Comparison of ENCODE assay signal across 26 cellular contexts in the genomic region with DNA sequence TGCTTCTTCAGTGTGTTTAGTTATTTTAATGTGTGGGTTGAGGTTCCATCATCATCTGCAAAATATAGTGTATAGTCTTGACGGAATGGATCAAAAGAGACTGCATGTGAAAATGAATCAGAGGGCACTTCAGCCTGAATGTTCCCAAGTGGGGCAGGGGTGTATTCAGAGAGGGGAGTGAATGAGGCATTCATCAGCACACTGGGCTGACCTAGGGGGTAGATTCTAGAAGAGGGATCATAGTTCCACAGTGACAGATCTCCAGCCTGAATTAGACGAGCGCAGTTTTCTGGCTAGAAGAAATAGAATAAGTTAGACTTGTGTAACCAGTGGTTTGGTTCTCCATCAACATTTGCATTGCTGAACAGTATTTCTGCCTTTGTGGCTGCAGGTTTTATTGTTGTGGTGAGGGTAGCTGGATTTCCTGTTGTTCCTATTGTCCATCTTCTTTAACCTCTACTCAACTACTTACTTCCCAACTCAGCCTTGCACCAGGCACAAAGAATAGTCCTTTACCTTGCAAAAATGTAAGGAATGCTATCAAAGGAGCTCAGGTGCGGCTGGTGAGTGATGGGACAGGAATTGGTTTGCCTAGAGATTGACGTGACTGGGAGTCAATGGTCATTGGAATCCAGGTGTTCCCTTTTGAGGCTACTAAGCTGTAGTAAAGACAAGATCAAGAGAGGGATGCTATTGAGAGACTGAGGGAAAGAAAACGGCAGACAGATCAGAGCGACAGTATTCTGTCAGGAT. TPM values are rescaled to one million over a fixed set of nuclear protein-coding genes. Genes with fewer than 3 reads are reported as not detected.
DNase-seq lines count a peak whose midpoint lies in the region; ATAC-seq and TF ChIP-seq lines count a peak whose summit lies in the region.
"Had no signal": no experiment of that assay in that cellular context is flagged by ENCODE, and none has a peak within 500 bp of the region (broad histone marks: within the 10 kb centered on the region; RNA-seq: fewer than 3 reads in every experiment).

No MANE protein-coding gene starts in this region.

- no peaks in the 10 kb centered on the region; the same call in 2 of the 3 replicates for H3K36me3 Mint-ChIP-seq in GM23338 (ENCODE audit: low read depth)
- H3K36me3 Mint-ChIP-seq in activated T-helper 1 cell treated with anti-CD3 and anti-CD28 coated beads, Interleukin-12 subunit alpha, Interleukin-12 subunit beta, Interleukin-2, Interleukin-4 antibody, amounts not matched to agents 30 ng/mL and 10 ng/mL and 1 ng/mL, durations not matched to agents 14 hours and 24 hours and 36 hours (ENCODE audit: low read depth): no peaks in the 10 kb centered on the region

- H3K9me3 ChIP-seq in lower lobe of right lung (peaks cover 10% of the 10 kb centered on the region), heart right ventricle (peaks cover 0 to 23% (median 8%) of the 10 kb centered on the region in 11 donors)
- H3K9me3 ChIP-seq: ovary had no signal

- H3K4me3 ChIP-seq in GM23338: no peak overlapping the region
- H3K4me3 ChIP-seq in NB4 (ENCODE audit: low read depth, low read length): no peak overlapping the region
- no peak overlapping the region for H3K4me3 ChIP-seq in lower lobe of right lung
- H3K4me3 ChIP-seq in heart right ventricle: no peak overlapping the region
- H3K4me3 ChIP-seq: ascending aorta, hepatocyte, ovary, right atrium auricular region, tibial nerve had no signal

- peak; percentile 98 for ATAC-seq in GM23338
- peak; percentile 41 to 56 for ATAC-seq in lower lobe of right lung
- no peak for ATAC-seq in heart right ventricle
- ATAC-seq: left cardiac atrium had no signal

- H3K4me1 ChIP-seq in GM23338 (ENCODE audit: insufficient read depth) (peaks cover 35% of the 10 kb centered on the region), lower lobe of right lung (peaks cover 8% of the 10 kb centered on the region), heart right ventricle (peaks cover 0 to 21% (median 13%) of the 10 kb centered on the region in 9 donors)
- H3K4me1 ChIP-seq: ascending aorta had no signal

- peaks cover 40% of the 10 kb centered on the region for H3K4me1 Mint-ChIP-seq in GM23338
- peaks cover 6% of the 10 kb centered on the region for H3K4me1 Mint-ChIP-seq in activated T-helper 1 cell treated with anti-CD3 and anti-CD28 coated beads, Interleukin-12 subunit alpha, Interleukin-12 subunit beta, Interleukin-2, Interleukin-4 antibody, amounts not matched to agents 30 ng/mL and 10 ng/mL and 1 ng/mL, durations not matched to agents 14 hours and 24 hours and 36 hours (ENCODE audit: low read depth)

- peak overlapping the region; percentile 45 for H3K4me2 ChIP-seq in GM23338
- H3K4me2 ChIP-seq: hepatocyte had no signal

- H3F3A ChIP-seq in GM23338 (replicated peaks; ENCODE audit: low read depth): no peaks in the 10 kb centered on the region

- POLR2A ChIA-PET in GM10248 (lab: Yijun Ruan, JAX): no interaction called here

- H3K36me3 ChIP-seq in GM23338 (ENCODE audit: insufficient read depth) (no peaks in the 10 kb centered on the region), lower lobe of right lung (peaks cover 5% of the 10 kb centered on the region), heart right ventricle (peaks cover 0 to 4% (median 0%) of the 10 kb centered on the region in 9 donors)
- H3K36me3 ChIP-seq: ascending aorta, ovary, right atrium auricular region, tibial nerve had no signal

- H3K9me3 Mint-ChIP-seq in GM23338: peaks cover 4% of the 10 kb centered on the region; the same call in 1 of the 3 replicates
- no peaks in the 10 kb centered on the region for H3K9me3 Mint-ChIP-seq in activated T-helper 1 cell treated with anti-CD3 and anti-CD28 coated beads, Interleukin-12 subunit alpha, Interleukin-12 subunit beta, Interleukin-2, Interleukin-4 antibody, amounts not matched to agents 30 ng/mL and 10 ng/mL and 1 ng/mL, durations not matched to agents 14 hours and 24 hours and 36 hours
- H3K9me3 Mint-ChIP-seq: activated T-cell treated with anti-CD3 and anti-CD28 coated beads, Interleukin-2, amount 50 U/mL, for 4 hours; stimulated activated naive CD8-positive, alpha-beta T cell treated with anti-CD3 and anti-CD28 coated beads, Interleukin-15, Interleukin-2, amounts not matched to agents 100 ng/mL and 50 ng/mL, for 24 hours had no signal

- H3K4me3 Mint-ChIP-seq in GM23338: peak overlapping the region; percentile 25; the same call in 1 of the 3 replicates
- H3K4me3 Mint-ChIP-seq in activated T-helper 1 cell treated with anti-CD3 and anti-CD28 coated beads, Interleukin-12 subunit alpha, Interleukin-12 subunit beta, Interleukin-2, Interleukin-4 antibody, amounts not matched to agents 30 ng/mL and 10 ng/mL and 1 ng/mL, durations not matched to agents 14 hours and 24 hours and 36 hours: no peak overlapping the region
- H3K4me3 Mint-ChIP-seq: activated naive CD4-positive, alpha-beta T cell treated with anti-CD3 and anti-CD28 coated beads, Interleukin-2, amount 10 ng/mL, durations not matched to agents 7 days and 5 days; activated T-cell treated with anti-CD3 and anti-CD28 coated beads, Interleukin-2, amount 50 U/mL, for 4 hours; HFFc6; naive B cell; stimulated activated naive CD8-positive, alpha-beta T cell treated with anti-CD3 and anti-CD28 coated beads, Interleukin-15, Interleukin-2, amounts not matched to agents 100 ng/mL and 50 ng/mL, for 24 hours had no signal

- intact Hi-C loops in lower lobe of right lung (cut with DNase I) (no loop called here), heart right ventricle (cut with DNase I) (loop anchor here in 1 of 10 donors (5.0 kb wide), 1 partner anchor 424 kb away; no protein-coding TSS in a partner anchor)
- intact Hi-C loops in activated T-helper 1 cell treated with anti-CD3 and anti-CD28 coated beads, Interleukin-12 subunit alpha, Interleukin-12 subunit beta, Interleukin-2, Interleukin-4 antibody, amounts not matched to agents 30 ng/mL and 10 ng/mL and 1 ng/mL, durations not matched to agents 14 hours and 24 hours and 36 hours (cut with micrococcal nuclease): no loop called here

- H3K27me3 ChIP-seq in GM23338 (ENCODE audit: insufficient read depth): no peaks in the 10 kb centered on the region
- no peaks in the 10 kb centered on the region for H3K27me3 ChIP-seq in lower lobe of right lung (ENCODE audit: low read depth)
- H3K27me3 ChIP-seq in heart right ventricle: no peaks in the 10 kb centered on the region
- H3K27me3 ChIP-seq: ascending aorta, hepatocyte, ovary, right atrium auricular region, tibial nerve had no signal

- no peak overlapping the region for H2AFZ ChIP-seq in GM23338
- H2AFZ ChIP-seq: hepatocyte had no signal

- no peak for TF ChIP-seq POLR2A in NB4 (IDR thresholded peaks at IDR 0.05; ENCODE audit: extremely low read depth, insufficient read length)

- 96 to 97% methylated on average over 7 of the region's 7 CpGs for WGBS in heart right ventricle, 2 donors

- DNase-seq in GM23338 (ENCODE audit: low spot score): peak; percentile 89
- DNase-seq in NB4 (ENCODE audit: low read depth): peak; percentile 1
- no peak for DNase-seq in epithelial cell of prostate (ENCODE audit: low read depth, low spot score)
- DNase-seq in lower lobe of right lung: no peak
- no peak for DNase-seq in GM10248 (ENCODE audit: extremely low spot score)
- no peak for DNase-seq in HT-29 (ENCODE audit: low spot score)
- no peak for DNase-seq in activated T-helper 1 cell treated with anti-CD3 and anti-CD28 coated beads, Interleukin-12 subunit alpha, Interleukin-12 subunit beta, Interleukin-2, Interleukin-4 antibody, amounts not matched to agents 30 ng/mL and 10 ng/mL and 1 ng/mL, durations not matched to agents 14 hours and 24 hours and 36 hours (ENCODE audit: low spot score)
- no peak for DNase-seq in heart right ventricle
- DNase-seq: activated CD4-positive, CD25-positive, alpha-beta regulatory T cell treated with anti-CD3 and anti-CD28 coated beads, Interleukin-2, amount 50 U/mL, for 72 hours; activated naive CD4-positive, alpha-beta T cell treated with anti-CD3 and anti-CD28 coated beads, Interleukin-2, amount 10 ng/mL, durations not matched to agents 7 days and 5 days; activated T-cell treated with anti-CD3 and anti-CD28 coated beads, Interleukin-2, amount 50 U/mL, for 4 hours; central memory CD4-positive, alpha-beta T cell; dermis blood vessel endothelial cell; DMS79; HFFc6; left cardiac atrium; naive B cell; NCI-H1436; NCI-H524; ovary; stimulated activated CD4-positive, alpha-beta T cell treated with anti-CD3 and anti-CD28 coated beads, Interleukin-4, amount 100 ng/mL, for 4 hours had no signal

- peaks cover 4% of the 10 kb centered on the region for H3K27me3 Mint-ChIP-seq in GM23338 (ENCODE audit: insufficient read depth, low read depth, poor library complexity)
- no peaks in the 10 kb centered on the region for H3K27me3 Mint-ChIP-seq in activated T-helper 1 cell treated with anti-CD3 and anti-CD28 coated beads, Interleukin-12 subunit alpha, Interleukin-12 subunit beta, Interleukin-2, Interleukin-4 antibody, amounts not matched to agents 30 ng/mL and 10 ng/mL and 1 ng/mL, durations not matched to agents 14 hours and 24 hours and 36 hours (ENCODE audit: insufficient read depth)
- H3K27me3 Mint-ChIP-seq: activated naive CD4-positive, alpha-beta T cell treated with anti-CD3 and anti-CD28 coated beads, Interleukin-2, amount 10 ng/mL, durations not matched to agents 7 days and 5 days; naive B cell; stimulated activated naive CD8-positive, alpha-beta T cell treated with anti-CD3 and anti-CD28 coated beads, Interleukin-15, Interleukin-2, amounts not matched to agents 100 ng/mL and 50 ng/mL, for 24 hours had no signal

- no peaks in the 10 kb centered on the region for H4K20me1 ChIP-seq in GM23338 (replicated peaks; ENCODE audit: insufficient read depth)

- H3K9me2 ChIP-seq in GM23338 (ENCODE audit: insufficient read depth): no peaks in the 10 kb centered on the region

- CTCF ChIA-PET in GM10248 (lab: Yijun Ruan, JAX): interaction anchor here (0.8 to 1.3 kb wide), 3 partner anchors 9 to 107 kb away, joined by 3 read pairs; no protein-coding TSS in a partner anchor

- TF ChIP-seq CTCF in GM23338 (conservative IDR thresholded peaks at IDR 0.05; ENCODE audit: low read depth in 2 of 2) (no peak), NB4 (IDR thresholded peaks at IDR 0.05; ENCODE audit: low read depth, low read length) (no peak), lower lobe of right lung (IDR thresholded peaks at IDR 0.05) (no peak), GM10248 (IDR thresholded peaks at IDR 0.05; ENCODE audit: control extremely low read depth, extremely low read depth, low read depth, missing control alignments) (no peak), heart right ventricle (IDR thresholded peaks at IDR 0.05) (no peak)

- H3K79me2 ChIP-seq in GM23338 (replicated peaks; ENCODE audit: insufficient read depth): no peaks in the 10 kb centered on the region
- H3K79me2 ChIP-seq: hepatocyte had no signal

- H3K27ac ChIP-seq in GM23338 (ENCODE audit: low read depth) (peak overlapping the region; percentile 93), epithelial cell of prostate (peak overlapping the region; percentile 61), lower lobe of right lung (no peak overlapping the region), heart right ventricle (no peak overlapping the region)
- H3K27ac ChIP-seq: ascending aorta, hepatocyte, ovary, right atrium auricular region, tibial nerve had no signal

- H3K27ac Mint-ChIP-seq in GM23338: peak overlapping the region; percentile 66
- no peak overlapping the region for H3K27ac Mint-ChIP-seq in activated T-helper 1 cell treated with anti-CD3 and anti-CD28 coated beads, Interleukin-12 subunit alpha, Interleukin-12 subunit beta, Interleukin-2, Interleukin-4 antibody, amounts not matched to agents 30 ng/mL and 10 ng/mL and 1 ng/mL, durations not matched to agents 14 hours and 24 hours and 36 hours
- H3K27ac Mint-ChIP-seq: activated naive CD4-positive, alpha-beta T cell treated with anti-CD3 and anti-CD28 coated beads, Interleukin-2, amount 10 ng/mL, durations not matched to agents 7 days and 5 days; HFFc6; stimulated activated naive CD8-positive, alpha-beta T cell treated with anti-CD3 and anti-CD28 coated beads, Interleukin-15, Interleukin-2, amounts not matched to agents 100 ng/mL and 50 ng/mL, for 24 hours had no signal

RNA-seq across cellular contexts. Expression of a gene that starts 50.9 kb away (rescaled TPM):
- 1.3 and 2.0 TPM in 2 replicates for total RNA-seq in GM23338 (2014; rRNA removed; shearing (Covaris generic))
- polyA plus RNA-seq in GM23338 (2016; fragmentation: Nextera tagmentation; extraction: Ambion mirVana): 2.4 and 3.9 TPM in 2 replicates
- 3.0 TPM for total RNA-seq in lower lobe of right lung
- total RNA-seq in HT-29 (2014; rRNA removed; shearing (Covaris generic)): 1.8 and 2.0 TPM in 2 replicates
- 5.5 and 6.1 TPM in 2 replicates for total RNA-seq in activated T-helper 1 cell treated with anti-CD3 and anti-CD28 coated beads, Interleukin-12 subunit alpha, Interleukin-12 subunit beta, Interleukin-2, Interleukin-4 antibody, amounts not matched to agents 30 ng/mL and 10 ng/mL and 1 ng/mL, durations not matched to agents 14 hours and 24 hours and 36 hours
- total RNA-seq in heart right ventricle: 1 to 10 TPM; 2.6 to 7.9 (median 6.1) TPM
- polyA plus RNA-seq in heart right ventricle: 1 to 10 TPM; 4.1 to 7.6 TPM

RNA-seq across cellular contexts. Expression of a gene that starts 54.4 kb away (rescaled TPM):
- 2.4 and 2.6 TPM in 2 replicates for total RNA-seq in GM23338 (2014; rRNA removed; shearing (Covaris generic))
- polyA plus RNA-seq in GM23338 (2016; fragmentation: Nextera tagmentation; extraction: Ambion mirVana): 2.2 and 3.1 TPM in 2 replicates
- total RNA-seq in lower lobe of right lung: 54.1 TPM
- total RNA-seq in HT-29 (2014; rRNA removed; shearing (Covaris generic)): 1.8 and 5.0 TPM in 2 replicates
- total RNA-seq in activated T-helper 1 cell treated with anti-CD3 and anti-CD28 coated beads, Interleukin-12 subunit alpha, Interleukin-12 subunit beta, Interleukin-2, Interleukin-4 antibody, amounts not matched to agents 30 ng/mL and 10 ng/mL and 1 ng/mL, durations not matched to agents 14 hours and 24 hours and 36 hours: 12.8 and 14.2 TPM in 2 replicates
- 10 to 100 TPM; 40.6 to 62.6 (median 47.2) TPM for total RNA-seq in heart right ventricle
- polyA plus RNA-seq in heart right ventricle: 10 to 100 TPM in 1 of 2 donors, 1 to 10 TPM in 1; 8.5 to 13.2 TPM

Comparison
In these comparisons a context has a peak if more than half of its experiments do, and no peak if none do; other contexts are left out.
1. ATAC-seq: peak in GM23338 (single experiment) and lower lobe of right lung (2 of 2); none in heart right ventricle (0 of 8).
2. DNase-seq: peak in GM23338 (single experiment) and NB4 (single experiment); none in epithelial cell of prostate (single experiment), lower lobe of right lung (single experiment), GM10248 (single experiment), HT-29 (single experiment), activated T-helper 1 cell treated with anti-CD3 and anti-CD28 coated beads, Interleukin-12 subunit alpha, Interleukin-12 subunit beta, Interleukin-2, Interleukin-4 antibody, amounts not matched to agents 30 ng/mL and 10 ng/mL and 1 ng/mL, durations not matched to agents 14 hours and 24 hours and 36 hours (single experiment) and heart right ventricle (0 of 2).
3. H3K27ac ChIP-seq: peak in GM23338 (single experiment) and epithelial cell of prostate (single experiment); none in lower lobe of right lung (single experiment) and heart right ventricle (0 of 10).